9 cellular contexts compared by ENCODE assay signal in genomic region chr17:9021985-9022552, GRCh38. TPM values are rescaled to one million over a fixed set of nuclear protein-coding genes. Genes with fewer than 3 reads are reported as not detected.
A peak's percentile ranks its signal among the peaks of the same experiment; 100 is the strongest.
DNase-seq lines count a peak whose midpoint lies in the region; ATAC-seq and TF ChIP-seq lines count a peak whose summit lies in the region.
"Had no signal": no experiment of that assay in that cellular context is flagged by ENCODE, and none has a peak within 500 bp of the region (broad histone marks: within the 10 kb centered on the region; RNA-seq: fewer than 3 reads in every experiment).

No MANE protein-coding gene starts in this region.

- no peak for TF ChIP-seq EP300 in SK-N-SH (IDR thresholded peaks at IDR 0.05; ENCODE audit: borderline replicate concordance in 1 of 2, low read depth in 1 of 2, low read length in 1 of 2)

- peaks cover 0 to 3% (median 0%) of the 10 kb centered on the region in 9 donors for H3K9me3 Mint-ChIP-seq in naive thymus-derived CD8-positive, alpha-beta T cell

- H3K79me2 ChIP-seq in SK-N-SH (ENCODE audit: insufficient read depth): no peaks in the 10 kb centered on the region

- DNase-seq in DMS 273 (lab: John Stamatoyannopoulos, UW; ENCODE audit: unreplicated experiment) (peak; percentile 68), DMS 273 treated with DMSO at 0.1 percent for 48 hours (lab: John Stamatoyannopoulos, UW) (no peak), SK-N-SH (peak; percentile 41), epithelial cell of proximal tubule (ENCODE audit: low read depth) (no peak), NOMO-1 treated with dmso at 0.1 percent for 144 hours (lab: John Stamatoyannopoulos, UW; ENCODE audit: unreplicated experiment) (no peak)
- DNase-seq in naive thymus-derived CD8-positive, alpha-beta T cell: peak in 2 of 10 donors; percentile 2 to 10
- no peak for DNase-seq in activated CD4-positive, alpha-beta T cell treated with anti-CD3 and anti-CD28 coated beads, Interleukin-2, amount 50 U/mL, for 4 hours

- H3K27me3 ChIP-seq in SK-N-SH (ENCODE audit: insufficient read depth): peaks cover 78% of the 10 kb centered on the region

- WGBS in SK-N-SH (ENCODE audit: low lambda C conversion rate): no CpG with 5 or more reads among the region's 76 CpGs

- H4K20me1 ChIP-seq in SK-N-SH (ENCODE audit: insufficient read depth): no peaks in the 10 kb centered on the region

- ATAC-seq in naive thymus-derived CD8-positive, alpha-beta T cell: peak in 1 of 2 donors; percentile 21
- ATAC-seq in GM18868 (IDR thresholded peaks at IDR 0.05; ENCODE audit: unreplicated experiment): no peak

- H3K27me3 Mint-ChIP-seq in naive thymus-derived CD8-positive, alpha-beta T cell: peaks cover 30 to 52% (median 44%) of the 10 kb centered on the region in 5 donors

- H3K9me2 ChIP-seq in SK-N-SH: no peaks in the 10 kb centered on the region

- H3K4me2 ChIP-seq in SK-N-SH: peak overlapping the region; percentile 78

- TF ChIP-seq RAD21 in SK-N-SH (IDR thresholded peaks at IDR 0.05; ENCODE audit: low read length): no peak

- no peak overlapping the region for H3K9ac ChIP-seq in SK-N-SH

- H3K4me3 ChIP-seq in SK-N-SH (ENCODE audit: low read depth in 2 of 2, low read length in 1 of 2): peak overlapping the region; percentile 25 to 46; a peak in 1 of 4 replicates
- H3K4me3 ChIP-seq in epithelial cell of proximal tubule (ENCODE audit: low read depth, low read length): peak overlapping the region; percentile 40

- TF ChIP-seq CTCF in SK-N-SH (IDR thresholded peaks at IDR 0.05): no peak
- no peak for TF ChIP-seq CTCF in epithelial cell of proximal tubule (conservative IDR thresholded peaks at IDR 0.05; ENCODE audit: low read depth, low read length)

- CTCF ChIA-PET in SK-N-SH (lab: Yijun Ruan, JAX): no interaction called here

- H3K36me3 ChIP-seq in SK-N-SH (replicated peaks in 1 of 2; ENCODE audit: control insufficient read depth in 1 of 2, insufficient read depth in 2 of 2, low read length in 1 of 2): no peaks in the 10 kb centered on the region

- no peaks in the 10 kb centered on the region; a peak in 1 of 4 replicates for H3K4me1 ChIP-seq in SK-N-SH (ENCODE audit: control insufficient read depth in 1 of 2, insufficient read depth in 2 of 2, low read depth in 1 of 2, low read length in 1 of 2)

- peak overlapping the region; percentile 79 to 95 (median 93) for H3K4me3 Mint-ChIP-seq in naive thymus-derived CD8-positive, alpha-beta T cell

- H2AFZ ChIP-seq in SK-N-SH (ENCODE audit: low read depth): no peak overlapping the region

- H3K27ac ChIP-seq in SK-N-SH (ENCODE audit: low read depth in 2 of 2, low read length in 1 of 2): no peak overlapping the region
- H3K27ac ChIP-seq: 22Rv1 had no signal

- H3K36me3 Mint-ChIP-seq in naive thymus-derived CD8-positive, alpha-beta T cell: peaks cover 0 to 5% (median 0%) of the 10 kb centered on the region in 3 donors

- no peak overlapping the region for H3K27ac Mint-ChIP-seq in naive thymus-derived CD8-positive, alpha-beta T cell

- peaks cover 5 to 18% (median 11%) of the 10 kb centered on the region in 4 donors for H3K4me1 Mint-ChIP-seq in naive thymus-derived CD8-positive, alpha-beta T cell

- H3F3A ChIP-seq in SK-N-SH (replicated peaks; ENCODE audit: insufficient read depth): no peaks in the 10 kb centered on the region

- no peaks in the 10 kb centered on the region for H3K9me3 ChIP-seq in SK-N-SH

- POLR2A ChIA-PET in SK-N-SH (lab: Yijun Ruan, JAX): no interaction called here
- POLR2A ChIA-PET in naive thymus-derived CD8-positive, alpha-beta T cell (lab: Charles Lee): interaction anchor here (0.8 kb wide), 1 partner anchor 124 kb away, joined by 3 read pairs; no protein-coding TSS in a partner anchor

TF ChIP-seq in SK-N-SH, 30 proteins besides CTCF, POLR2A, EP300 and RAD21 (continues in another document):
- TF ChIP-seq MAX (IDR thresholded peaks at IDR 0.05; ENCODE audit: low read depth) (no peak), RXRA (IDR thresholded peaks at IDR 0.05; ENCODE audit: borderline replicate concordance, low read depth) (no peak), USF2 (IDR thresholded peaks at IDR 0.05; ENCODE audit: borderline replicate concordance, low read depth, low read length) (no peak), PBX3 (IDR thresholded peaks at IDR 0.05) (no peak), CHD2 (IDR thresholded peaks at IDR 0.05; ENCODE audit: low read length, partially characterized antibody) (no peak), REST (IDR thresholded peaks at IDR 0.05; ENCODE audit: low read depth, low read length) (no peak), MEF2A (IDR thresholded peaks at IDR 0.05; ENCODE audit: borderline replicate concordance, low read depth) (no peak), RFX5 (IDR thresholded peaks at IDR 0.05; ENCODE audit: low read length) (no peak), FOXJ3 (CRISPR knock-in tag; IDR thresholded peaks at IDR 0.05) (no peak), SMC3 (IDR thresholded peaks at IDR 0.05; ENCODE audit: low read depth, low read length) (no peak), NFIC (IDR thresholded peaks at IDR 0.05; ENCODE audit: borderline replicate concordance) (no peak), TEAD4 (IDR thresholded peaks at IDR 0.05; ENCODE audit: borderline replicate concordance, insufficient read depth) (no peak), MXI1 (IDR thresholded peaks at IDR 0.05; ENCODE audit: low read depth, low read length) (no peak), POLR2AphosphoS5 (IDR thresholded peaks at IDR 0.05; ENCODE audit: low read depth, low read length) (no peak), GATA2 (CRISPR knock-in tag; IDR thresholded peaks at IDR 0.05) (no peak), SIN3A (IDR thresholded peaks at IDR 0.05; ENCODE audit: borderline replicate concordance, low read depth, low read length) (no peak), EZH2phosphoT487 (IDR thresholded peaks at IDR 0.05; ENCODE audit: borderline replicate concordance, low read depth) (no peak), JUND (IDR thresholded peaks at IDR 0.05) (no peak), YY1 (IDR thresholded peaks at IDR 0.05; ENCODE audit: low read depth) (no peak)

RNA-seq across cellular contexts. Expression of gene NTN1, which starts 0.8 kb away (rescaled TPM):
- polyA plus RNA-seq in SK-N-SH (2012; rRNA removed): 0.03 and 0.05 TPM in 2 replicates
- polyA plus RNA-seq in SK-N-SH (2012; cell fraction: cytosol; rRNA removed): 0.01 and 0.07 TPM in 2 replicates
- 0.01 and 0.05 TPM in 2 replicates for polyA plus RNA-seq in SK-N-SH (2012; cell fraction: nucleus; rRNA removed)
- 1.2 and 1.3 TPM in 2 replicates for total RNA-seq in epithelial cell of proximal tubule
- total RNA-seq in naive thymus-derived CD8-positive, alpha-beta T cell: under 1 TPM in 1 of 2 experiments, not detected in 1; 0.05 TPM
- polyA plus RNA-seq in naive thymus-derived CD8-positive, alpha-beta T cell: not detected

RNA-seq across cellular contexts. Expression of gene PIK3R5, which starts 56.6 kb away (rescaled TPM):
- not detected in 2 replicates for polyA plus RNA-seq in SK-N-SH (2012; rRNA removed)
- polyA plus RNA-seq in SK-N-SH (2012; cell fraction: cytosol; rRNA removed): not detected in 2 replicates
- 0.01 TPM in 1 of 2 replicates, not detected in the other for polyA plus RNA-seq in SK-N-SH (2012; cell fraction: nucleus; rRNA removed)
- total RNA-seq in epithelial cell of proximal tubule: 0.12 TPM in 1 of 2 replicates, not detected in the other
- 100 to 1,000 TPM in 1 of 2 experiments, 10 to 100 TPM in 1; 94.1 to 104 TPM for total RNA-seq in naive thymus-derived CD8-positive, alpha-beta T cell
- 10 to 100 TPM; 20.0 to 44.0 (median 25.8) TPM for polyA plus RNA-seq in naive thymus-derived CD8-positive, alpha-beta T cell

Comparison
In these comparisons a context has a peak if more than half of its experiments do, and no peak if none do; other contexts are left out.
1. DNase-seq: peak in DMS 273 (single experiment) and SK-N-SH (single experiment); none in DMS 273 treated with DMSO at 0.1 percent for 48 hours (single experiment), epithelial cell of proximal tubule (single experiment), activated CD4-positive, alpha-beta T cell treated with anti-CD3 and anti-CD28 coated beads, Interleukin-2, amount 50 U/mL, for 4 hours (0 of 2) and NOMO-1 treated with dmso at 0.1 percent for 144 hours (single experiment).
2. RNA of gene PIK3R5, which starts 56.6 kb away (total RNA-seq): 94.1 to 104 TPM in naive thymus-derived CD8-positive, alpha-beta T cell; 0.12 TPM in epithelial cell of proximal tubule; every median in the first group is over 10 times any median in the second.